In the genomic region with DNA sequence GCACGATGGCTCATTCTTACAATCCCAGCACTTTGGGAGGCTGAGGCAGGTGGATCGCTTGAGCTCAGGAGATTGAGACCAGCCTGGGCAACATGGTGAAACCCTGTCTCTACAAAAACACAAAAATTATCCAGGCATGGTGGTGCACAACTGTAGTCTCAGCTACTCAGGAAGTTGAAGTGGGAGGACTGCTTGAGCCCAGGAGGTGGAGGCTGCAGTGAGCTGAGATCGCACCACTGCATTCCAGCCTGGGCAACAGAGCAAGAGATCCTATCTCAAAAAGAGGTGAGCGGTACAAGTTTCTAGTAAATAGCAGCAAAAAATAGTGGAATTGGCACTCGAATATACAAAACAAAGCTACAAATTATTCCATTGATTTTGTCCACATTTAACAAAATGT, we compare ENCODE assay signal across 8 cellular contexts. TPM values are rescaled to one million over a fixed set of nuclear protein-coding genes. Genes with fewer than 3 reads are reported as not detected.
A peak's percentile ranks its signal among the peaks of the same experiment; 100 is the strongest.
DNase-seq lines count a peak whose midpoint lies in the region; ATAC-seq, FAIRE-seq and TF ChIP-seq lines count a peak whose summit lies in the region.
"Not testable (repeated sequence)": the region's sequence is repeated elsewhere in the genome, so short reads cannot be mapped to it uniquely, and the experiment has no call there.
"Had no signal": no experiment of that assay in that cellular context is flagged by ENCODE, and none has a peak within 500 bp of the region (broad histone marks: within the 10 kb centered on the region; RNA-seq: fewer than 3 reads in every experiment).

No MANE protein-coding gene starts in this region.

- peak; percentile 64 for FAIRE-seq in GM12891 (lab: Jason Lieb, UNC)
- not testable (repeated sequence) for FAIRE-seq in astrocyte (lab: Jason Lieb, UNC)

- H4K20me1 ChIP-seq in astrocyte (ENCODE audit: insufficient read depth, low read length), result not testable (repeated sequence)

- not testable (repeated sequence) for H3K4me3 Mint-ChIP-seq in T-helper 2 cell treated with Interferon-gamma antibody and Interleukin-4, amounts not matched to agents 5 μg/mL and 100 μg/mL, for 36 hours; activated T-helper 1 cell treated with anti-CD3 and anti-CD28 coated beads, Interleukin-12 subunit alpha, Interleukin-12 subunit beta, Interleukin-2, Interleukin-4 antibody, amounts not matched to agents 30 ng/mL and 10 ng/mL and 1 ng/mL, durations not matched to agents 14 hours and 24 hours and 36 hours; natural killer cell; stimulated activated memory B cell treated with anti-CD40 and anti-IgM and Interleukin-4, amounts not matched to agents 10 μg/mL and 1 μg/mL and 100 μg/mL, for 72 hours
- H3K4me3 Mint-ChIP-seq in astrocyte (ENCODE audit: unreplicated experiment), result peak overlapping the region; percentile 14

- not testable (repeated sequence) for H3K9ac ChIP-seq in astrocyte (ENCODE audit: low read length)

- peaks cover 52% of the 10 kb centered on the region for H3K36me3 Mint-ChIP-seq in T-helper 2 cell treated with Interferon-gamma antibody and Interleukin-4, amounts not matched to agents 5 μg/mL and 100 μg/mL, for 36 hours (ENCODE audit: low read depth)
- H3K36me3 Mint-ChIP-seq in activated T-helper 1 cell treated with anti-CD3 and anti-CD28 coated beads, Interleukin-12 subunit alpha, Interleukin-12 subunit beta, Interleukin-2, Interleukin-4 antibody, amounts not matched to agents 30 ng/mL and 10 ng/mL and 1 ng/mL, durations not matched to agents 14 hours and 24 hours and 36 hours (ENCODE audit: low read depth), result peaks cover 58% of the 10 kb centered on the region
- not testable (repeated sequence) for H3K36me3 Mint-ChIP-seq in astrocyte (ENCODE audit: low read depth, unreplicated experiment); natural killer cell
- H3K36me3 Mint-ChIP-seq in stimulated activated memory B cell treated with anti-CD40 and anti-IgM and Interleukin-4, amounts not matched to agents 10 μg/mL and 1 μg/mL and 100 μg/mL, for 72 hours, result peaks cover 84% of the 10 kb centered on the region

- H3K36me3 ChIP-seq in astrocyte (ENCODE audit: insufficient read depth, low read length), result not testable (repeated sequence)

- H3K4me1 Mint-ChIP-seq in T-helper 2 cell treated with Interferon-gamma antibody and Interleukin-4, amounts not matched to agents 5 μg/mL and 100 μg/mL, for 36 hours (ENCODE audit: low read depth), result peaks cover 18% of the 10 kb centered on the region
- H3K4me1 Mint-ChIP-seq in activated T-helper 1 cell treated with anti-CD3 and anti-CD28 coated beads, Interleukin-12 subunit alpha, Interleukin-12 subunit beta, Interleukin-2, Interleukin-4 antibody, amounts not matched to agents 30 ng/mL and 10 ng/mL and 1 ng/mL, durations not matched to agents 14 hours and 24 hours and 36 hours (ENCODE audit: low read depth), result peaks cover 52% of the 10 kb centered on the region
- peaks cover 22% of the 10 kb centered on the region for H3K4me1 Mint-ChIP-seq in astrocyte (ENCODE audit: low read depth, unreplicated experiment)
- peaks cover 13 to 34% of the 10 kb centered on the region in 2 donors for H3K4me1 Mint-ChIP-seq in natural killer cell
- peaks cover 64% of the 10 kb centered on the region for H3K4me1 Mint-ChIP-seq in stimulated activated memory B cell treated with anti-CD40 and anti-IgM and Interleukin-4, amounts not matched to agents 10 μg/mL and 1 μg/mL and 100 μg/mL, for 72 hours

- H3K27me3 ChIP-seq in astrocyte (ENCODE audit: insufficient read depth, low read length), result not testable (repeated sequence)

- H3K27ac Mint-ChIP-seq in T-helper 2 cell treated with Interferon-gamma antibody and Interleukin-4, amounts not matched to agents 5 μg/mL and 100 μg/mL, for 36 hours, result peak overlapping the region; percentile 42
- peak overlapping the region; percentile 79 for H3K27ac Mint-ChIP-seq in activated T-helper 1 cell treated with anti-CD3 and anti-CD28 coated beads, Interleukin-12 subunit alpha, Interleukin-12 subunit beta, Interleukin-2, Interleukin-4 antibody, amounts not matched to agents 30 ng/mL and 10 ng/mL and 1 ng/mL, durations not matched to agents 14 hours and 24 hours and 36 hours
- H3K27ac Mint-ChIP-seq in astrocyte (ENCODE audit: unreplicated experiment) (peak overlapping the region; percentile 21), natural killer cell (peak overlapping the region; percentile 46 to 67)
- H3K27ac Mint-ChIP-seq in stimulated activated memory B cell treated with anti-CD40 and anti-IgM and Interleukin-4, amounts not matched to agents 10 μg/mL and 1 μg/mL and 100 μg/mL, for 72 hours, result peak overlapping the region; percentile 10

- not testable (repeated sequence) for ATAC-seq in natural killer cell; stimulated activated memory B cell treated with anti-CD40 and anti-IgM and Interleukin-4, amounts not matched to agents 10 μg/mL and 1 μg/mL and 100 μg/mL, for 72 hours

- H3K9me3 Mint-ChIP-seq in T-helper 2 cell treated with Interferon-gamma antibody and Interleukin-4, amounts not matched to agents 5 μg/mL and 100 μg/mL, for 36 hours; activated T-helper 1 cell treated with anti-CD3 and anti-CD28 coated beads, Interleukin-12 subunit alpha, Interleukin-12 subunit beta, Interleukin-2, Interleukin-4 antibody, amounts not matched to agents 30 ng/mL and 10 ng/mL and 1 ng/mL, durations not matched to agents 14 hours and 24 hours and 36 hours; astrocyte (ENCODE audit: unreplicated experiment); natural killer cell; stimulated activated memory B cell treated with anti-CD40 and anti-IgM and Interleukin-4, amounts not matched to agents 10 μg/mL and 1 μg/mL and 100 μg/mL, for 72 hours: not testable (repeated sequence)

- intact Hi-C loops in activated T-helper 1 cell treated with anti-CD3 and anti-CD28 coated beads, Interleukin-12 subunit alpha, Interleukin-12 subunit beta, Interleukin-2, Interleukin-4 antibody, amounts not matched to agents 30 ng/mL and 10 ng/mL and 1 ng/mL, durations not matched to agents 14 hours and 24 hours and 36 hours (cut with micrococcal nuclease), result loop anchor here (2.0 kb wide), 1 partner anchor 14 kb away; no protein-coding TSS in a partner anchor
- intact Hi-C loops in natural killer cell (cut with micrococcal nuclease), result not testable (repeated sequence)

- H3K4me2 ChIP-seq in astrocyte (ENCODE audit: low read length), result peak overlapping the region; percentile 68

- not testable (repeated sequence) for H3K79me2 ChIP-seq in astrocyte (ENCODE audit: insufficient read depth, low read length)

- TF ChIP-seq CTCF in astrocyte (IDR thresholded peaks at IDR 0.05; ENCODE audit: insufficient read depth, low read depth, low read length); natural killer cell (IDR thresholded peaks at IDR 0.05): not testable (repeated sequence)

- not testable (repeated sequence) for TF ChIP-seq POLR2A in GM12891 (IDR thresholded peaks at IDR 0.05; ENCODE audit: low read depth, low read length)

- not testable (repeated sequence) for DNase-seq in GM12891 (ENCODE audit: insufficient read length, low spot score); T-helper 2 cell treated with Interferon-gamma antibody and Interleukin-4, amounts not matched to agents 5 μg/mL and 100 μg/mL, for 36 hours (ENCODE audit: low spot score); activated T-helper 1 cell treated with anti-CD3 and anti-CD28 coated beads, Interleukin-12 subunit alpha, Interleukin-12 subunit beta, Interleukin-2, Interleukin-4 antibody, amounts not matched to agents 30 ng/mL and 10 ng/mL and 1 ng/mL, durations not matched to agents 14 hours and 24 hours and 36 hours (ENCODE audit: low spot score); astrocyte (ENCODE audit: low read depth)
- DNase-seq in islet precursor cell (peak; percentile 53), natural killer cell (peak; percentile 2)

- peaks cover 12% of the 10 kb centered on the region for H3K4me1 ChIP-seq in astrocyte (ENCODE audit: insufficient read depth, low read length)

- H3K27me3 Mint-ChIP-seq in T-helper 2 cell treated with Interferon-gamma antibody and Interleukin-4, amounts not matched to agents 5 μg/mL and 100 μg/mL, for 36 hours (ENCODE audit: low read depth); activated T-helper 1 cell treated with anti-CD3 and anti-CD28 coated beads, Interleukin-12 subunit alpha, Interleukin-12 subunit beta, Interleukin-2, Interleukin-4 antibody, amounts not matched to agents 30 ng/mL and 10 ng/mL and 1 ng/mL, durations not matched to agents 14 hours and 24 hours and 36 hours (ENCODE audit: insufficient read depth); astrocyte (ENCODE audit: low read depth, unreplicated experiment); natural killer cell (ENCODE audit: low read depth in 2 of 2); stimulated activated memory B cell treated with anti-CD40 and anti-IgM and Interleukin-4, amounts not matched to agents 10 μg/mL and 1 μg/mL and 100 μg/mL, for 72 hours: not testable (repeated sequence)

- H3K4me3 ChIP-seq in astrocyte (ENCODE audit: insufficient read depth, low read depth, low read length), result not testable (repeated sequence)

- H3K27ac ChIP-seq in astrocyte (ENCODE audit: low read depth, low read length), result not testable (repeated sequence)

- not testable (repeated sequence) for H3K9me3 ChIP-seq in astrocyte (ENCODE audit: insufficient read depth, low read depth, low read length)

- not testable (repeated sequence) for H2AFZ ChIP-seq in astrocyte (ENCODE audit: low read depth, low read length)

RNA-seq across cellular contexts. Expression of a gene that starts 31.2 kb away (rescaled TPM):
- 39.6 TPM for polyA plus RNA-seq in GM12891 (2012; ENCODE audit: low read depth, missing spikeins)
- 101 and 104 TPM in 2 replicates for total RNA-seq in activated T-helper 1 cell treated with anti-CD3 and anti-CD28 coated beads, Interleukin-12 subunit alpha, Interleukin-12 subunit beta, Interleukin-2, Interleukin-4 antibody, amounts not matched to agents 30 ng/mL and 10 ng/mL and 1 ng/mL, durations not matched to agents 14 hours and 24 hours and 36 hours
- 1.8 and 3.0 TPM in 2 replicates for total RNA-seq in astrocyte
- 10 to 100 TPM; 24.3 to 45.7 (median 26.5) TPM for total RNA-seq in natural killer cell
- total RNA-seq: Calu3 had no signal

Comparison
In these comparisons a context has a peak if more than half of its experiments do, and no peak if none do; other contexts are left out.
1. H3K27ac Mint-ChIP-seq: peak in every context shown above with its lines; median percentile 79 in activated T-helper 1 cell treated with anti-CD3 and anti-CD28 coated beads, Interleukin-12 subunit alpha, Interleukin-12 subunit beta, Interleukin-2, Interleukin-4 antibody, amounts not matched to agents 30 ng/mL and 10 ng/mL and 1 ng/mL, durations not matched to agents 14 hours and 24 hours and 36 hours; 56 in natural killer cell; 42 in T-helper 2 cell treated with Interferon-gamma antibody and Interleukin-4, amounts not matched to agents 5 μg/mL and 100 μg/mL, for 36 hours; 21 in astrocyte; 10 in stimulated activated memory B cell treated with anti-CD40 and anti-IgM and Interleukin-4, amounts not matched to agents 10 μg/mL and 1 μg/mL and 100 μg/mL, for 72 hours.